1 cellular context compared by ENCODE assay signal in genomic region chr6:151160869-151161268, GRCh38.
A peak's percentile ranks its signal among the peaks of the same experiment; 100 is the strongest.
TF ChIP-seq lines count a peak whose summit lies in the region.

No MANE protein-coding gene starts in this region.

TF ChIP-seq in K562, 482 proteins besides CTCF, POLR2A, EP300 and RAD21 (continued from another document):
- TF ChIP-seq PATZ1 (CRISPR knock-in tag; IDR thresholded peaks at IDR 0.05; ENCODE audit: borderline replicate concordance) (no peak), ZNF696 (CRISPR knock-in tag; conservative IDR thresholded peaks at IDR 0.05) (no peak), ZNF830 (CRISPR knock-in tag; IDR thresholded peaks at IDR 0.05) (no peak), RBFOX2 (IDR thresholded peaks at IDR 0.05; ENCODE audit: low read depth, low read length) (no peak), ZNF609 (CRISPR knock-in tag; IDR thresholded peaks at IDR 0.05; ENCODE audit: borderline replicate concordance) (no peak), RAD51 (IDR thresholded peaks at IDR 0.05; ENCODE audit: borderline replicate concordance, low read depth) (peak; percentile 76; the same call in 1 of the 2 replicates), MLX (CRISPR knock-in tag; conservative IDR thresholded peaks at IDR 0.05) (no peak), CC2D1A (IDR thresholded peaks at IDR 0.05) (no peak), ZNF217 (CRISPR knock-in tag; IDR thresholded peaks at IDR 0.05) (no peak), MAX (CRISPR knock-in tag; IDR thresholded peaks at IDR 0.05) (0 out of 2 replicates have a peak, but pooled peaks have one; percentile 12), BHLHE40 (IDR thresholded peaks at IDR 0.05; ENCODE audit: low read length) (peak; percentile 51), NUFIP1 (IDR thresholded peaks at IDR 0.05; ENCODE audit: partially characterized antibody) (no peak), HEY1 (CRISPR knock-in tag; IDR thresholded peaks at IDR 0.05; ENCODE audit: borderline replicate concordance) (no peak), ZNF75A (CRISPR knock-in tag; IDR thresholded peaks at IDR 0.05) (no peak), MXI1 (IDR thresholded peaks at IDR 0.05; ENCODE audit: low read depth, low read length) (no peak), RB1 (IDR thresholded peaks at IDR 0.05; ENCODE audit: low read depth) (no peak), ZNF280A (IDR thresholded peaks at IDR 0.05; ENCODE audit: low read depth, partially characterized antibody) (no peak), DACH1 (IDR thresholded peaks at IDR 0.05; ENCODE audit: partially characterized antibody) (no peak), NCOA4 (IDR thresholded peaks at IDR 0.05; ENCODE audit: partially characterized antibody) (no peak), RBBP5 (IDR thresholded peaks at IDR 0.05; ENCODE audit: borderline replicate concordance, insufficient read depth, low read length, poor library complexity, severe bottlenecking) (no peak), SIRT6 (IDR thresholded peaks at IDR 0.05; ENCODE audit: low read depth, low read length) (no peak), MNT (conservative IDR thresholded peaks at IDR 0.05) (peak; percentile 61 to 75), ATF6 (CRISPR knock-in tag; IDR thresholded peaks at IDR 0.05) (no peak), USF2 (CRISPR knock-in tag; IDR thresholded peaks at IDR 0.05) (peak; percentile 53; the same call in 1 of the 2 replicates), CSDE1 (IDR thresholded peaks at IDR 0.05) (no peak), STAG1 (CRISPR knock-in tag; IDR thresholded peaks at IDR 0.05; ENCODE audit: borderline replicate concordance) (no peak), CBX1 (IDR thresholded peaks at IDR 0.05; ENCODE audit: low read depth) (no peak), USF1 (CRISPR knock-in tag; IDR thresholded peaks at IDR 0.05) (peak; percentile 72), ZNF407 (IDR thresholded peaks at IDR 0.05; ENCODE audit: low read depth) (no peak), RBM15 (IDR thresholded peaks at IDR 0.05; ENCODE audit: insufficient read depth, low read length) (no peak)
